Comparison of ENCODE assay signal across 10 cellular contexts in the genomic region with DNA sequence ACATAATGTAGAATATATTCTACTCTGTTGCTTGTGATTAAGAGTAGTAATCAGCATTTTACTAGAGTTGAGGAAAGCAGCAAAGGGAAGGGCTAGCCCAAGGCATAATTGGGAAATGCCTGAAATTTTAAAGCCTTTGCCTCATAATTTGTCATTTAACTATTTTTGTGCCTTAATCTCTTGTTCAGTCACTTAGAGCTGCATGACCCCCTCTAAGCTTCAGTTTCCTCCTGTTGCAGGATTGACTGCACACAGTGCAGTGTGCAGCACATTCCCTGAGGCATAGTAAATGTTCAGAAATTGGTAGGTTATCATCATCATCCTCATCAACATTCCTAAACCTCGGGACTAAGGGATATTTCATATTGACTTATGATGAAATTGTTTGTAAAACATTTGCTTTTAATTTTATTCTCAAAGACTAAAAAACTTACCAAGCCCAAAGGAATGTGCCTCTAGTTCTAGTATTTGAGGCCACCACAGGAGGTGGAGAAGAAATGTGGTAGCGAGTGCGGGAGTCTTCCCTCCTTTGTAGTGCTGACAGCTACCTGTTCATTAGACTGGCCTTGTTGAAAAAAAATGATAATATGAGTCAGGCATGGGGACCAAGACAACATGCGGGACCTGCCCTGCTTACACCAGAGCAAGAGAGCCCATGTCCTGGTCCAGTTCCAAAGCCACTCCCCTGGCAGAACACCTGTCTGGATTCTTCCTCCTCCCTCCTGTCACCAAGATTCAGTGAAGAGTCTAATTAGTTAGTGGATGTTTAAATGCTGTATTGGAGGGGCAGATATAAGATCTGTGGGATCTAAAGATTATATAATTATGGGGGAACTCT. TPM values are rescaled to one million over a fixed set of nuclear protein-coding genes. Genes with fewer than 3 reads are reported as not detected.
DNase-seq lines count a peak whose midpoint lies in the region; ATAC-seq and TF ChIP-seq lines count a peak whose summit lies in the region.
"Had no signal": no experiment of that assay in that cellular context is flagged by ENCODE, and none has a peak within 500 bp of the region (broad histone marks: within the 10 kb centered on the region; RNA-seq: fewer than 3 reads in every experiment).

No MANE protein-coding gene starts in this region.

- H3K36me3 Mint-ChIP-seq in CD14-positive monocyte (no peaks in the 10 kb centered on the region), MCF 10A (ENCODE audit: insufficient read depth, unreplicated experiment) (no peaks in the 10 kb centered on the region)

- CTCF ChIA-PET in MCF 10A (lab: Yijun Ruan, JAX): interaction anchor here (0.7 to 1.5 kb wide), 4 partner anchors 14 to 410 kb away, joined by 3 to 9 read pairs (median 4); no protein-coding TSS in a partner anchor

- POLR2A ChIA-PET in MCF 10A (lab: Yijun Ruan, JAX): interaction anchor here (0.6 to 3.4 kb wide), 11 partner anchors 10 to 250 kb away, joined by 3 to 54 read pairs (median 4); partner anchors contain the start of gene TENT5A

- H3K27me3 Mint-ChIP-seq in CD14-positive monocyte (ENCODE audit: low read depth in 3 of 3): peaks cover 0 to 1% (median 0%) of the 10 kb centered on the region in 3 donors
- no peaks in the 10 kb centered on the region for H3K27me3 Mint-ChIP-seq in MCF 10A (ENCODE audit: insufficient read depth, unreplicated experiment)

- H3K4me1 ChIP-seq in lung (ENCODE audit: control insufficient read depth in 2 of 2, insufficient read depth in 2 of 2, low read length in 2 of 2): peaks cover 2 to 11% of the 10 kb centered on the region in 2 donors

- intact Hi-C loops in CD14-positive monocyte (cut with micrococcal nuclease) (no loop called here), MCF 10A (cut with micrococcal nuclease) (loop anchor here (5.0 kb wide), 1 partner anchor 230 kb away; no protein-coding TSS in a partner anchor)

- H3K27ac Mint-ChIP-seq in CD14-positive monocyte (peak overlapping the region in 5 of 7 donors; percentile 60 to 85 (median 83)), MCF 10A (ENCODE audit: low read depth, unreplicated experiment) (peak overlapping the region; percentile 61)
- H3K27ac Mint-ChIP-seq: T-helper 1 cell treated with Interleukin-12 subunit alpha and Interleukin-12 subunit beta and Interleukin-4 antibody, amounts not matched to agents 30 μg/mL and 1 μg/mL, for 36 hours had no signal

- H3K27ac ChIP-seq in lung (ENCODE audit: low read depth in 1 of 2, low read length in 1 of 2): peak overlapping the region in 1 of 2 donors; percentile 27

- no peaks in the 10 kb centered on the region for H3K9me3 ChIP-seq in lung (ENCODE audit: control insufficient read depth in 2 of 2, insufficient read depth in 1 of 2, low read length in 1 of 2)

- H3K4me1 Mint-ChIP-seq in CD14-positive monocyte (peaks cover 79% of the 10 kb centered on the region), MCF 10A (ENCODE audit: insufficient read depth, unreplicated experiment) (peaks cover 26% of the 10 kb centered on the region)

- H3K4me3 ChIP-seq in lung: no peak overlapping the region

- H3K4me3 Mint-ChIP-seq in CD14-positive monocyte (peak overlapping the region in 1 of 2 donors; percentile 82), MCF 10A (ENCODE audit: unreplicated experiment) (peak overlapping the region; percentile 0)
- H3K4me3 Mint-ChIP-seq: T-helper 1 cell treated with Interleukin-12 subunit alpha and Interleukin-12 subunit beta and Interleukin-4 antibody, amounts not matched to agents 30 μg/mL and 1 μg/mL, for 36 hours had no signal

- BruUV-seq in MCF 10A (replicated peaks; lab: Mats Ljungman, UMichigan): no TSS peak

- WGBS in lung, 2 donors: 45 to 56% methylated on average over 4 of the region's 4 CpGs

- H3K27me3 ChIP-seq in lung (ENCODE audit: control insufficient read depth, insufficient read depth): no peaks in the 10 kb centered on the region

- TF ChIP-seq CTCF in CD14-positive monocyte (IDR thresholded peaks at IDR 0.05): no peak
- no peak for TF ChIP-seq CTCF in MCF 10A (IDR thresholded peaks at IDR 0.05; ENCODE audit: unreplicated experiment)
- TF ChIP-seq CTCF in lung (IDR thresholded peaks at IDR 0.05; ENCODE audit: control extremely low read depth, extremely low read depth): no peak

- DNase-seq in CD14-positive monocyte (ENCODE audit: low spot score) (no peak), HS-5 (ENCODE audit: low read depth) (peak; percentile 64), MCF 10A (ENCODE audit: unreplicated experiment) (peak; percentile 36), lung (ENCODE audit: low spot score) (no peak), DMS114 treated with DMSO at 0.1 percent for 48 hours (lab: John Stamatoyannopoulos, UW; ENCODE audit: unreplicated experiment) (no peak)
- DNase-seq: NCI-H1694 had no signal

- ATAC-seq in lung (ENCODE audit: insufficient read depth, low FRiP score): peak; percentile 23
- no peak for ATAC-seq in HG02884 (IDR thresholded peaks at IDR 0.05; ENCODE audit: unreplicated experiment)
- no peak for ATAC-seq in HG02571 (IDR thresholded peaks at IDR 0.05; ENCODE audit: unreplicated experiment)
- no peak for ATAC-seq in HG03025 (IDR thresholded peaks at IDR 0.05; ENCODE audit: low FRiP score, unreplicated experiment)

- H3K9me3 Mint-ChIP-seq in CD14-positive monocyte: no peaks in the 10 kb centered on the region
- no peaks in the 10 kb centered on the region for H3K9me3 Mint-ChIP-seq in MCF 10A (ENCODE audit: unreplicated experiment)
- H3K9me3 Mint-ChIP-seq: T-helper 1 cell treated with Interleukin-12 subunit alpha and Interleukin-12 subunit beta and Interleukin-4 antibody, amounts not matched to agents 30 μg/mL and 1 μg/mL, for 36 hours had no signal

- H3K36me3 ChIP-seq in lung (ENCODE audit: control insufficient read depth in 2 of 2, insufficient read depth in 2 of 2, low read length in 2 of 2): no peaks in the 10 kb centered on the region

RNA-seq across cellular contexts. Expression of gene TENT5A, which starts 14.9 kb away (rescaled TPM):
- polyA plus RNA-seq in CD14-positive monocyte (10 to 100 TPM in 1 of 2 donors, 1 to 10 TPM in 1; 9.1 to 12.1 TPM), lung (1 to 10 TPM; 3.7 to 6.1 TPM)
- total RNA-seq in MCF 10A (2022) (2.5 and 3.9 TPM in 2 replicates), lung (10 to 100 TPM; 12.0 to 29.8 TPM)

Comparison
In these comparisons a context has a peak if more than half of its experiments do, and no peak if none do; other contexts are left out.
1. DNase-seq: peak in HS-5 (single experiment) and MCF 10A (single experiment); none in CD14-positive monocyte (single experiment), lung (single experiment) and DMS114 treated with DMSO at 0.1 percent for 48 hours (single experiment).